In the genomic region with DNA sequence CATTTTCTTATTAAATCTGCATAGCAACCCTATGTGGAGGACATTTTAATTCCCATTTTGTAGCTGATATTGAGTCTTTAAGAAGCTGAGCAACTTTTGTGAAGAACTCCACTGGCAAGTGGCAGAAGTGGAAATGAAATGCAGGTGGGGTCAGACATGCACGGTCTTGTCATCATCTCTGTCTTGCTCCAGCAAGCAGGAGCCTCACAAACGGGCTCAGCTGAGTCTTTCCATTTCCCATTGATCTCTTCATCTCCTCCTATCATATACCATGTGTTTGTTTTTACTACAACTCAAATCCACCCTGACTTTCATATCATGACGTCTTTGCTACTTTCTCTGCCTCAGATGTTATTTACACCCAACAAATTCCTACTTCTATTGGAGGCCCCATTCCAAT, we compare ENCODE assay signal across 26 cellular contexts.
"Had no signal": no experiment of that assay in that cellular context is flagged by ENCODE, and none has a peak within 500 bp of the region (broad histone marks: within the 10 kb centered on the region; RNA-seq: fewer than 3 reads in every experiment).

No MANE protein-coding gene starts in this region.

- H3K36me3 ChIP-seq: esophagus squamous epithelium, left lung, lower lobe of right lung, neural progenitor cell, sigmoid colon, thoracic aorta, uterus had no signal

- H3K9me3 ChIP-seq: esophagus squamous epithelium, left lung, lower lobe of right lung, psoas muscle, sigmoid colon, thoracic aorta, uterus had no signal

- DNase-seq: activated B cell treated with CpG ODN at 0.5 μM for 24 hours; activated CD4-positive, alpha-beta T cell treated with anti-CD3 and anti-CD28 coated beads, Interleukin-2, amount 50 U/mL, for 1 hour; activated CD8-positive, alpha-beta memory T cell treated with anti-CD3 and anti-CD28 coated beads, Interleukin-2, amount 10 ng/mL, durations not matched to agents 7 days and 5 days; activated CD8-positive, alpha-beta T cell treated with anti-CD3 and anti-CD28 coated beads, Interleukin-2, amount 10 ng/mL, durations not matched to agents 7 days and 5 days; activated effector memory CD4-positive, alpha-beta T cell treated with Interleukin-2 at 50 U/mL for 16 hours; activated naive CD4-positive, alpha-beta T cell treated with Interleukin-2 at 50 U/mL for 16 hours; aorta; caudate nucleus; cortex of kidney; effector memory CD8-positive, alpha-beta T cell; esophagus squamous epithelium; left lung; lower lobe of right lung; mesendoderm; natural killer cell; occipital lobe; psoas muscle; sigmoid colon; small intestine; stimulated activated CD4-positive, alpha-beta T cell treated with anti-CD3 and anti-CD28 coated beads, Interleukin-4, amount 100 ng/mL, for 24 hours; trophoblast cell; uterus had no signal

- H3K27ac ChIP-seq: left lung, lower lobe of right lung, neural progenitor cell, parathyroid adenoma, psoas muscle, sigmoid colon, thoracic aorta, uterus had no signal

- H3K4me3 ChIP-seq: esophagus squamous epithelium, left lung, lower lobe of right lung, neural progenitor cell, psoas muscle, sigmoid colon, thoracic aorta, uterus had no signal

- H3K27me3 ChIP-seq: esophagus squamous epithelium, left lung, neural progenitor cell, sigmoid colon, uterus had no signal

- ATAC-seq: activated CD8-positive, alpha-beta memory T cell treated with anti-CD3 and anti-CD28 coated beads, Interleukin-2, amount 10 ng/mL, durations not matched to agents 7 days and 5 days; activated CD8-positive, alpha-beta T cell treated with anti-CD3 and anti-CD28 coated beads, Interleukin-2, amount 10 ng/mL, durations not matched to agents 7 days and 5 days; effector memory CD8-positive, alpha-beta T cell; left lung; natural killer cell; psoas muscle; stimulated activated effector memory CD8-positive, alpha-beta T cell treated with anti-CD3 and anti-CD28 coated beads, Interleukin-12 subunit alpha, Interleukin-12 subunit beta, amount 100 ng/mL, for 72 hours had no signal

- H3K4me1 ChIP-seq: left lung, lower lobe of right lung, parathyroid adenoma, psoas muscle, sigmoid colon, uterus had no signal
